Comparison of ENCODE assay signal across 1 cellular context in the genomic region with DNA sequence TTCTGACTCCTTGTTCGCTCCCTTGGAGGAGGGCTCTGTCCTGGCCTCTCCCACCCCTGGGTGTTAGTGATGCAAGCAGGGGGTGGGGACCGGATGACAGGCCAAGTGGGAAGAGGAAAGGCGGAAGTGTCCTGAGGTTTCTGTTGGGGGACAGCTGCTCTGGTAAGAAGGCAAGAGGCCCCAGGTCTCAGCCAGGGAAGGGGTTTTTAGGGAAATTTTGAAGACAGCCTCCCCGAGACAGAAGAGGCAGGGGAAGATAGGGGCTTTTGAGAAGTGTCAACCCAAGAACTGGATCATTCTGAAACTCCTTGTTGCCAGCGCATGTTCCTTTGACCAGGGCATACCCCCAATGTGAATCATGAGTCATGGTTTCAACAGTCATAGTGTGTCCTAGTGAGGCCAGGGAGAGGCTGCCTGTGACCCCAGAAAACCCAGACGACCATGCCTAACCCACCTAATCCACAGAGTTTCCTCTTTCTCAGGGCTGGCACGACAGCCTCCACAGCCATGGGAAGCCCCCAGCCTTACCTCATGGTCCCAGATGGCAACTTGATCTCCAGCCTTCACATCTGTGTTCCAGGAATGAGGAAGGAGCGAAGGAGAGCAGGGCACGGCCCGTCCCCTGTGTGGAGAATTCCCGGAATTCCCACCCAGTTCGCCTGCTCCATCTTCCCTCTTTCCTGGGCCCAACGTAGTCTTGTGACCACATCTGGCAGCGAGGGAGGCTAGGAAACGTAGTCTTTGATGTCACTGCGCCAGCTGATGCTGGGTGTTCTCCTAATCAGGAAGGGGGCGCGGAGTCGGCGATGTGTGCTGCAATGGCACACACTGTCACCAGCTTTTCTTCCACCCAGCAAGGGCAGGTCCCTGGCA.
TF ChIP-seq lines count a peak whose summit lies in the region.

No MANE protein-coding gene starts in this region.

TF ChIP-seq in HepG2, 621 proteins besides CTCF, POLR2A, EP300 and RAD21:
- no peak for TF ChIP-seq ZKSCAN1 (IDR thresholded peaks at IDR 0.05; ENCODE audit: low read length)
